ENCODE assay signal across 2 cellular contexts in the genomic region with DNA sequence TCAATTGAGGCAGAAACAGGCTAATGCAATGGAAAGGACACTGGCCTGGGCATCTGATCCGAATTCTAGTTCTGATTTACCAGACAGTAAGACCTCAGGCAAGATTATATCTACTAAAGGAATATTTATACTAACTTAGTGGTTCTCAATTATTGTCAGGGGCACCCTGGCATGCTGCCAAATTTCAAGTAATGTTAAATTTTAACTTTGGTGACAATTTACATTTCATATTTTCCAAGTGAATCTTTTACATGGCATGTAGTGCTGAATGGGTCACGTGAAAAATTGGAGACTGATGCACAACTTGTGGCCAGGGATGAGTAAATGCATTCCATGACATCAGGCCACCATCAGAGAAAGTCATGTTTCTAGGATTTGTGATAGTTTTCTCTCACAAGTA.
TF ChIP-seq lines count a peak whose summit lies in the region.

No MANE protein-coding gene starts in this region.

TF ChIP-seq in HEK293, 187 proteins besides CTCF, POLR2A, EP300 and RAD21 (continued from another document):
- TF ChIP-seq ZBTB6 (tag by site-specific recombination; IDR thresholded peaks at IDR 0.05) = no peak
- 0 out of 2 replicates have a peak, but pooled peaks have one; percentile 35 for TF ChIP-seq ZNF830 (tag by site-specific recombination; IDR thresholded peaks at IDR 0.05; ENCODE audit: low read depth)
- no peak for TF ChIP-seq HOXD13 (CRISPR knock-in tag; IDR thresholded peaks at IDR 0.05; ENCODE audit: borderline replicate concordance)
- TF ChIP-seq ZNF510 (tag by site-specific recombination; IDR thresholded peaks at IDR 0.05; ENCODE audit: insufficient replicate concordance) = no peak
- no peak for TF ChIP-seq ZSCAN23 (tag by site-specific recombination; IDR thresholded peaks at IDR 0.05)
TF ChIP-seq in HEK293: peak in this region for 1.

TF ChIP-seq in K562, 482 proteins besides CTCF, POLR2A, EP300 and RAD21 (continued from another document):
- no peak for TF ChIP-seq MED1 (CRISPR knock-in tag; IDR thresholded peaks at IDR 0.05; ENCODE audit: borderline replicate concordance)
- no peak for TF ChIP-seq SNRNP70 (optimal IDR thresholded peaks at IDR 0.05; ENCODE audit: low read depth, low read length)
- no peak for TF ChIP-seq FOXP4 (CRISPR knock-in tag; IDR thresholded peaks at IDR 0.05; ENCODE audit: borderline replicate concordance)
TF ChIP-seq in K562: peak in this region for 2.
